7 cellular contexts compared by ENCODE assay signal in genomic region chr3:27533718-27534578, GRCh38. TPM values are rescaled to one million over a fixed set of nuclear protein-coding genes. Genes with fewer than 3 reads are reported as not detected.
DNase-seq lines count a peak whose midpoint lies in the region; ATAC-seq and TF ChIP-seq lines count a peak whose summit lies in the region.

No MANE protein-coding gene starts in this region.

- ATAC-seq in GM18502 (IDR thresholded peaks at IDR 0.05; ENCODE audit: poor library complexity, unreplicated experiment) = peak; percentile 79
- peak; percentile 59 for ATAC-seq in HG02678 (IDR thresholded peaks at IDR 0.05; ENCODE audit: unreplicated experiment)

- intact Hi-C loops in PC-9 (cut with micrococcal nuclease; ENCODE audit: unreplicated experiment) = loop anchor here (1.0 to 10.0 kb wide), 4 partner anchors 50 to 339 kb away; partner anchors contain the start of gene SLC4A7

- H3K9me2 ChIP-seq in PC-9 (ENCODE audit: insufficient read depth) = no peaks in the 10 kb centered on the region

- H3K36me3 ChIP-seq in PC-9 (ENCODE audit: low read depth) (no peaks in the 10 kb centered on the region), iPS DF 6.9 (ENCODE audit: control insufficient read depth, insufficient read depth, low read length) (no peaks in the 10 kb centered on the region)

- H3F3A ChIP-seq in PC-9 (ENCODE audit: insufficient read depth, low read depth) = peaks cover 49% of the 10 kb centered on the region

- peak overlapping the region; percentile 75 for H3K4me2 ChIP-seq in PC-9

- POLR2A ChIA-PET in PC-9 (lab: Charles Lee; ENCODE audit: unreplicated experiment) = interaction anchor here (0.7 kb wide), 1 partner anchor 12 kb away, joined by 3 read pairs; no protein-coding TSS in a partner anchor

- TF ChIP-seq CTCF in PC-9 (conservative IDR thresholded peaks at IDR 0.05) = peak; percentile 58; the same call in 1 of the 2 replicates

- H3K4me1 ChIP-seq in PC-9 (replicated peaks; ENCODE audit: insufficient read depth) (peaks cover 54% of the 10 kb centered on the region), iPS DF 6.9 (ENCODE audit: control insufficient read depth, insufficient read depth, low read length) (peaks cover 8% of the 10 kb centered on the region)

- H3K79me2 ChIP-seq in PC-9 (ENCODE audit: low read depth) = no peaks in the 10 kb centered on the region

- H3K27ac ChIP-seq in PC-9 (peak overlapping the region; percentile 95), iPS DF 6.9 (ENCODE audit: low read length) (peak overlapping the region; percentile 71), skin epidermis (peak overlapping the region in 19 of 21 experiments; percentile 6 to 90 (median 67))

- DNase-seq in PC-9 (peak; percentile 87 to 97), astrocyte of the hippocampus (ENCODE audit: low read depth, low spot score) (peak; percentile 98), iPS DF 6.9 (ENCODE audit: low read depth, low spot score) (peak; percentile 75), NCI-H526 treated with DMSO at 0.1 percent for 48 hours (lab: John Stamatoyannopoulos, UW) (no peak)

- no CpG with 5 or more reads among the region's 10 CpGs for WGBS in iPS DF 6.9 (ENCODE audit: insufficient coverage, insufficient read length)

- H2AFZ ChIP-seq in PC-9 = no peak overlapping the region

- no peaks in the 10 kb centered on the region for H4K20me1 ChIP-seq in PC-9 (ENCODE audit: insufficient read depth)

- H3K27me3 ChIP-seq in PC-9 (ENCODE audit: insufficient read depth, low read depth) (no peaks in the 10 kb centered on the region), iPS DF 6.9 (ENCODE audit: control insufficient read depth, insufficient read depth, low read length) (no peaks in the 10 kb centered on the region)

- TSS peak; percentile 80 for BruUV-seq in PC-9 (replicated peaks; lab: Mats Ljungman, UMichigan)

- CTCF ChIA-PET in PC-9 (lab: Charles Lee) = no interaction called here

- H3K9me3 ChIP-seq in PC-9 (ENCODE audit: insufficient read depth, low read depth) (no peaks in the 10 kb centered on the region), iPS DF 6.9 (ENCODE audit: control insufficient read depth, insufficient read depth, low read length) (no peaks in the 10 kb centered on the region)

- H3K4me3 ChIP-seq in PC-9 = peak overlapping the region; percentile 9; the same call in 1 of the 2 replicates
- no peak overlapping the region for H3K4me3 ChIP-seq in iPS DF 6.9 (ENCODE audit: low read length)
- no peak overlapping the region for H3K4me3 ChIP-seq in skin epidermis

RNA-seq across cellular contexts. Expression of gene SLC4A7, which starts 49.8 kb away (rescaled TPM):
- total RNA-seq in PC-9 (2021) = 28.1 and 31.7 TPM in 2 replicates
